Comparison of ENCODE assay signal across 18 cellular contexts in genomic region chr12:9108504-9109212, GRCh38. TPM values are rescaled to one million over a fixed set of nuclear protein-coding genes. Genes with fewer than 3 reads are reported as not detected.
DNase-seq lines count a peak whose midpoint lies in the region; ATAC-seq and FAIRE-seq lines count a peak whose summit lies in the region.
"Had no signal": no experiment of that assay in that cellular context is flagged by ENCODE, and none has a peak within 500 bp of the region (broad histone marks: within the 10 kb centered on the region; RNA-seq: fewer than 3 reads in every experiment).

No MANE protein-coding gene starts in this region.

- H3K4me1 Mint-ChIP-seq in activated naive CD8-positive, alpha-beta T cell treated with anti-CD3 and anti-CD28 coated beads, Interleukin-2, amount 50 U/mL, for 24 hours: peaks cover 10% of the 10 kb centered on the region
- H3K4me1 Mint-ChIP-seq in activated naive CD8-positive, alpha-beta T cell treated with anti-CD3 and anti-CD28 coated beads for 36 hours: peaks cover 7% of the 10 kb centered on the region
- H3K4me1 Mint-ChIP-seq: B cell; CD4-positive, CD25-positive, alpha-beta regulatory T cell; GM23338 had no signal

- H3K27me3 Mint-ChIP-seq in activated naive CD8-positive, alpha-beta T cell treated with anti-CD3 and anti-CD28 coated beads, Interleukin-2, amount 50 U/mL, for 24 hours: no peaks in the 10 kb centered on the region
- no peaks in the 10 kb centered on the region for H3K27me3 Mint-ChIP-seq in activated naive CD8-positive, alpha-beta T cell treated with anti-CD3 and anti-CD28 coated beads for 36 hours
- H3K27me3 Mint-ChIP-seq: CD4-positive, CD25-positive, alpha-beta regulatory T cell had no signal

- no peaks in the 10 kb centered on the region for H3K9me3 Mint-ChIP-seq in activated naive CD8-positive, alpha-beta T cell treated with anti-CD3 and anti-CD28 coated beads, Interleukin-2, amount 50 U/mL, for 24 hours
- H3K9me3 Mint-ChIP-seq in activated naive CD8-positive, alpha-beta T cell treated with anti-CD3 and anti-CD28 coated beads for 36 hours: no peaks in the 10 kb centered on the region
- H3K9me3 Mint-ChIP-seq: CD4-positive, CD25-positive, alpha-beta regulatory T cell; CD8-positive, alpha-beta T cell; GM23338 had no signal

- H3K27ac Mint-ChIP-seq in activated naive CD8-positive, alpha-beta T cell treated with anti-CD3 and anti-CD28 coated beads, Interleukin-2, amount 50 U/mL, for 24 hours: peak overlapping the region; percentile 16
- H3K27ac Mint-ChIP-seq in activated naive CD8-positive, alpha-beta T cell treated with anti-CD3 and anti-CD28 coated beads for 36 hours: no peak overlapping the region
- H3K27ac Mint-ChIP-seq: B cell; CD8-positive, alpha-beta T cell; GM23338; HFFc6 had no signal

- ATAC-seq in activated naive CD8-positive, alpha-beta T cell treated with anti-CD3 and anti-CD28 coated beads, Interleukin-2, amount 50 U/mL, for 24 hours: no peak
- ATAC-seq in left lobe of liver: peak; percentile 27
- ATAC-seq: CD8-positive, alpha-beta T cell; GM23338 had no signal

- H3K4me3 Mint-ChIP-seq in activated naive CD8-positive, alpha-beta T cell treated with anti-CD3 and anti-CD28 coated beads, Interleukin-2, amount 50 U/mL, for 24 hours: no peak overlapping the region
- H3K4me3 Mint-ChIP-seq in activated naive CD8-positive, alpha-beta T cell treated with anti-CD3 and anti-CD28 coated beads for 36 hours: no peak overlapping the region
- H3K4me3 Mint-ChIP-seq: B cell; CD4-positive, CD25-positive, alpha-beta regulatory T cell; CD8-positive, alpha-beta T cell; GM23338; HFFc6 had no signal

- peak; percentile 55 for FAIRE-seq in urothelium cell line (lab: Jason Lieb, UNC)
- FAIRE-seq: A204.1, G401.6, GM19239, H54 had no signal

- DNase-seq in activated naive CD8-positive, alpha-beta T cell treated with anti-CD3 and anti-CD28 coated beads, Interleukin-2, amount 50 U/mL, for 24 hours: no peak
- no peak for DNase-seq in activated naive CD8-positive, alpha-beta T cell treated with anti-CD3 and anti-CD28 coated beads for 36 hours
- DNase-seq in left lobe of liver (ENCODE audit: low spot score) (no peak), urothelium cell line (ENCODE audit: low spot score) (no peak), NCI-H146 (lab: John Stamatoyannopoulos, UW) (no peak)
- DNase-seq in stimulated activated CD4-positive, alpha-beta T cell treated with anti-CD3 and anti-CD28 coated beads, Interleukin-4, amount 100 ng/mL, for 4 hours: no peak
- DNase-seq: Caco-2; CD4-positive, CD25-positive, alpha-beta regulatory T cell; CD8-positive, alpha-beta T cell; DMS153; DND-41; HFFc6 had no signal

- H3K36me3 Mint-ChIP-seq in activated naive CD8-positive, alpha-beta T cell treated with anti-CD3 and anti-CD28 coated beads, Interleukin-2, amount 50 U/mL, for 24 hours (ENCODE audit: low read depth): no peaks in the 10 kb centered on the region
- no peaks in the 10 kb centered on the region for H3K36me3 Mint-ChIP-seq in activated naive CD8-positive, alpha-beta T cell treated with anti-CD3 and anti-CD28 coated beads for 36 hours
- H3K36me3 Mint-ChIP-seq: CD4-positive, CD25-positive, alpha-beta regulatory T cell had no signal

RNA-seq across cellular contexts. Expression of gene A2M, which starts 7.1 kb away (rescaled TPM):
- not detected for total RNA-seq in activated naive CD8-positive, alpha-beta T cell treated with anti-CD3 and anti-CD28 coated beads for 36 hours
- 915 TPM for total RNA-seq in left lobe of liver
- total RNA-seq: B cell; CD4-positive, CD25-positive, alpha-beta regulatory T cell; CD8-positive, alpha-beta T cell; GM23338 had no signal

Comparison
In these comparisons a context has a peak if more than half of its experiments do, and no peak if none do; other contexts are left out.
1. RNA of gene A2M, which starts 7.1 kb away (total RNA-seq): 915 TPM in left lobe of liver (single experiment); not detected in activated naive CD8-positive, alpha-beta T cell treated with anti-CD3 and anti-CD28 coated beads for 36 hours; every median in the first group is over 100 times any median in the second.